In the genomic region with DNA sequence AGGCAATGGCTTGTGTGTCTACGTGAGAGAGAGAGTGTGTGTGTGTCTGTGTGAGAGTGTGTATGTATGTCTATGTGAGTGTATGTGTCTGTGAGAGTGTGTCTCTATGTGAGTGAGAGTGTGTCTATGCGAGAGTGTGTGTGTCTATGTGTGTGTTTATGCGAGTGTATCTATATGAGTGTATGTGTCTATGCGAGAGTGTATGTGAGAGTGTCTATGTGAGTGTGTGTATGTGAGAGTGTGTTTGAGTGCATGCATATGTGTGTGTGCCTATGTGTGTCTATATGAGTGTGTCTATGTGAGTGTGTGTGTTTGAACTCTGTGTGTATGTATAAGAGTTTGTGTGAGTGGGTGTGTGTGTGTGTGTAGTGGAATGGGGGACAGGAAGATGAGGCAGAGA, we compare ENCODE assay signal across 21 cellular contexts. TPM values are rescaled to one million over a fixed set of nuclear protein-coding genes. Genes with fewer than 3 reads are reported as not detected.
A peak's percentile ranks its signal among the peaks of the same experiment; 100 is the strongest.
DNase-seq lines count a peak whose midpoint lies in the region; ATAC-seq and TF ChIP-seq lines count a peak whose summit lies in the region.
"Had no signal": no experiment of that assay in that cellular context is flagged by ENCODE, and none has a peak within 500 bp of the region (broad histone marks: within the 10 kb centered on the region; RNA-seq: fewer than 3 reads in every experiment).

No MANE protein-coding gene starts in this region.

- no peak overlapping the region for H3K4me3 Mint-ChIP-seq in effector memory CD8-positive, alpha-beta T cell
- no peak overlapping the region for H3K4me3 Mint-ChIP-seq in stimulated activated effector memory CD8-positive, alpha-beta T cell treated with anti-CD3 and anti-CD28 coated beads, Interleukin-12 subunit alpha, Interleukin-12 subunit beta, amount 100 ng/mL, for 72 hours
- H3K4me3 Mint-ChIP-seq: CD14-positive monocyte, IgD-negative memory B cell had no signal

- H3K27ac Mint-ChIP-seq in effector memory CD8-positive, alpha-beta T cell: no peak overlapping the region
- H3K27ac Mint-ChIP-seq in stimulated activated effector memory CD8-positive, alpha-beta T cell treated with anti-CD3 and anti-CD28 coated beads, Interleukin-12 subunit alpha, Interleukin-12 subunit beta, amount 100 ng/mL, for 72 hours: no peak overlapping the region
- H3K27ac Mint-ChIP-seq: IgD-negative memory B cell had no signal

- POLR2A ChIA-PET in HEK293 (lab: Yijun Ruan, JAX): no interaction called here

- peak; percentile 14 for ATAC-seq in effector memory CD8-positive, alpha-beta T cell (replicated peaks)
- peak; percentile 25 for ATAC-seq in stimulated activated effector memory CD8-positive, alpha-beta T cell treated with anti-CD3 and anti-CD28 coated beads, Interleukin-12 subunit alpha, Interleukin-12 subunit beta, amount 100 ng/mL, for 72 hours
- no peak for ATAC-seq in GM19463 (IDR thresholded peaks at IDR 0.05; ENCODE audit: unreplicated experiment)
- ATAC-seq: HCT116 had no signal

- no peaks in the 10 kb centered on the region for H3K27me3 ChIP-seq in ascending aorta
- H3K27me3 ChIP-seq: SJCRH30 had no signal

- H3K4me1 Mint-ChIP-seq in effector memory CD8-positive, alpha-beta T cell (ENCODE audit: low read depth in 2 of 2): peaks cover 10 to 19% of the 10 kb centered on the region in 2 donors
- peaks cover 18% of the 10 kb centered on the region for H3K4me1 Mint-ChIP-seq in stimulated activated effector memory CD8-positive, alpha-beta T cell treated with anti-CD3 and anti-CD28 coated beads, Interleukin-12 subunit alpha, Interleukin-12 subunit beta, amount 100 ng/mL, for 72 hours
- H3K4me1 Mint-ChIP-seq: IgD-negative memory B cell had no signal

- TF ChIP-seq CTCF in HEK293 (tag by site-specific recombination; IDR thresholded peaks at IDR 0.05) (no peak), ascending aorta (IDR thresholded peaks at IDR 0.05) (no peak)

- H3K9me3 ChIP-seq in HEK293 (ENCODE audit: control insufficient read depth, insufficient read depth, low read depth, low read length) (no peaks in the 10 kb centered on the region), KOPT-K1 (ENCODE audit: insufficient read depth, low read length, poor library complexity, severe bottlenecking) (no peaks in the 10 kb centered on the region), ascending aorta (no peaks in the 10 kb centered on the region)
- H3K9me3 ChIP-seq: SJCRH30 had no signal

- H3K27ac ChIP-seq in HEK293 (ENCODE audit: extremely low read depth, low read depth, low read length) (no peak overlapping the region), KOPT-K1 (ENCODE audit: low read depth, low read length, poor library complexity, severe bottlenecking) (peak overlapping the region; percentile 23), ascending aorta (no peak overlapping the region)
- H3K27ac ChIP-seq: GM23248, PC-9, SJCRH30 had no signal

- H3K4me3 ChIP-seq in HEK293 (ENCODE audit: low read depth, low read length) (no peak overlapping the region), ascending aorta (no peak overlapping the region)
- H3K4me3 ChIP-seq: GM23248, PC-9, SJCRH30 had no signal

- CTCF ChIA-PET in HEK293 (lab: Yijun Ruan, JAX): interaction anchor here (1.1 kb wide), 1 partner anchor 11 kb away, joined by 4 read pairs; a partner anchor contains a TSS

- intact Hi-C loops in ascending aorta (cut with DNase I): no loop called here

- H3K9me3 Mint-ChIP-seq in effector memory CD8-positive, alpha-beta T cell: no peaks in the 10 kb centered on the region
- H3K9me3 Mint-ChIP-seq in stimulated activated effector memory CD8-positive, alpha-beta T cell treated with anti-CD3 and anti-CD28 coated beads, Interleukin-12 subunit alpha, Interleukin-12 subunit beta, amount 100 ng/mL, for 72 hours: no peaks in the 10 kb centered on the region
- H3K9me3 Mint-ChIP-seq: IgD-negative memory B cell had no signal

- no peaks in the 10 kb centered on the region for H3K36me3 ChIP-seq in HEK293 (ENCODE audit: control insufficient read depth in 2 of 2, insufficient read depth in 1 of 2, low read length in 2 of 2)
- H3K36me3 ChIP-seq in KOPT-K1 (ENCODE audit: insufficient read depth, low read length): no peaks in the 10 kb centered on the region
- H3K36me3 ChIP-seq in ascending aorta: no peaks in the 10 kb centered on the region
- H3K36me3 ChIP-seq: SJCRH30 had no signal

- H3K4me1 ChIP-seq in HEK293 (ENCODE audit: control insufficient read depth, insufficient read depth, low read length): peaks cover 6% of the 10 kb centered on the region
- H3K4me1 ChIP-seq in ascending aorta: no peaks in the 10 kb centered on the region

- DNase-seq in effector memory CD8-positive, alpha-beta T cell: no peak
- DNase-seq in stimulated activated effector memory CD8-positive, alpha-beta T cell treated with anti-CD3 and anti-CD28 coated beads, Interleukin-12 subunit alpha, Interleukin-12 subunit beta, amount 100 ng/mL, for 72 hours (ENCODE audit: low spot score in 2 of 2): no peak
- no peak for DNase-seq in ascending aorta (ENCODE audit: low spot score in 2 of 2)
- no peak for DNase-seq in NCI-H2196 treated with DMSO at 0.1 percent for 48 hours (lab: John Stamatoyannopoulos, UW; ENCODE audit: unreplicated experiment)
- DNase-seq: ACHN, AML-193, GM23248, MV-4-11, NCI-H1436, NCI-H2029, NCI-H2171 treated with DMSO at 0.1 percent for 48 hours, NCI-H774, PC-9, SJCRH30 had no signal

- no peaks in the 10 kb centered on the region for H3K36me3 Mint-ChIP-seq in effector memory CD8-positive, alpha-beta T cell (ENCODE audit: insufficient read depth)
- H3K36me3 Mint-ChIP-seq in stimulated activated effector memory CD8-positive, alpha-beta T cell treated with anti-CD3 and anti-CD28 coated beads, Interleukin-12 subunit alpha, Interleukin-12 subunit beta, amount 100 ng/mL, for 72 hours: peaks cover 9% of the 10 kb centered on the region
- H3K36me3 Mint-ChIP-seq: IgD-negative memory B cell had no signal

- H3K27me3 Mint-ChIP-seq in effector memory CD8-positive, alpha-beta T cell: no peaks in the 10 kb centered on the region

TF ChIP-seq in HEK293, 187 proteins besides CTCF, POLR2A, EP300 and RAD21:
- TF ChIP-seq, protein P1, sequence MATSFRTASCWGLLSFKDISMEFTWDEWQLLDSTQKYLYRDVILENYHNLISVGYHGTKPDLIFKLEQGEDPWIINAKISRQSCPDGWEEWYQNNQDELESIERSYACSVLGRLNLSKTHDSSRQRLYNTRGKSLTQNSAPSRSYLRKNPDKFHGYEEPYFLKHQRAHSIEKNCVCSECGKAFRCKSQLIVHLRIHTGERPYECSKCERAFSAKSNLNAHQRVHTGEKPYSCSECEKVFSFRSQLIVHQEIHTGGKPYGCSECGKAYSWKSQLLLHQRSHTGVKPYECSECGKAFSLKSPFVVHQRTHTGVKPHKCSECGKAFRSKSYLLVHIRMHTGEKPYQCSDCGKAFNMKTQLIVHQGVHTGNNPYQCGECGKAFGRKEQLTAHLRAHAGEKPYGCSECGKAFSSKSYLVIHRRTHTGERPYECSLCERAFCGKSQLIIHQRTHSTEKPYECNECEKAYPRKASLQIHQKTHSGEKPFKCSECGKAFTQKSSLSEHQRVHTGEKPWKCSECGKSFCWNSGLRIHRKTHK (tag by site-specific recombination; IDR thresholded peaks at IDR 0.05): no peak
- TF ChIP-seq GLI2 (tag by site-specific recombination; IDR thresholded peaks at IDR 0.05; ENCODE audit: borderline replicate concordance, low read depth): no peak
- TF ChIP-seq ZNF585B (tag by site-specific recombination; IDR thresholded peaks at IDR 0.05): no peak
- TF ChIP-seq HOXC10 (CRISPR knock-in tag; IDR thresholded peaks at IDR 0.05): no peak
- 0 out of 2 replicates have a peak, but pooled peaks have one; percentile 28 for TF ChIP-seq ZNF521 (tag by site-specific recombination; IDR thresholded peaks at IDR 0.05)
- TF ChIP-seq ZNF184 (tag by site-specific recombination; IDR thresholded peaks at IDR 0.05): no peak
- TF ChIP-seq, protein P2, sequence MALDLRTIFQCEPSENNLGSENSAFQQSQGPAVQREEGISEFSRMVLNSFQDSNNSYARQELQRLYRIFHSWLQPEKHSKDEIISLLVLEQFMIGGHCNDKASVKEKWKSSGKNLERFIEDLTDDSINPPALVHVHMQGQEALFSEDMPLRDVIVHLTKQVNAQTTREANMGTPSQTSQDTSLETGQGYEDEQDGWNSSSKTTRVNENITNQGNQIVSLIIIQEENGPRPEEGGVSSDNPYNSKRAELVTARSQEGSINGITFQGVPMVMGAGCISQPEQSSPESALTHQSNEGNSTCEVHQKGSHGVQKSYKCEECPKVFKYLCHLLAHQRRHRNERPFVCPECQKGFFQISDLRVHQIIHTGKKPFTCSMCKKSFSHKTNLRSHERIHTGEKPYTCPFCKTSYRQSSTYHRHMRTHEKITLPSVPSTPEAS (tag by site-specific recombination; IDR thresholded peaks at IDR 0.05): peak; percentile 83
- TF ChIP-seq SP7 (tag by site-specific recombination; IDR thresholded peaks at IDR 0.05): no peak
- peak; percentile 94 for TF ChIP-seq PRDM1 (tag by site-specific recombination; IDR thresholded peaks at IDR 0.05)
- TF ChIP-seq ZFHX2 (tag by site-specific recombination; conservative IDR thresholded peaks at IDR 0.05): 0 out of 2 replicates have a peak, but pooled peaks have one; percentile 23

RNA-seq across cellular contexts. Expression of a gene that starts 9.8 kb away (rescaled TPM):
- not detected for total RNA-seq in ascending aorta
- total RNA-seq: GM23248, NCI-H460, PC-9, SJCRH30 had no signal

RNA-seq across cellular contexts. Expression of a gene that starts 16.4 kb away (rescaled TPM):
- not detected for total RNA-seq in ascending aorta
- total RNA-seq: GM23248, NCI-H460, PC-9, SJCRH30 had no signal
